8 cellular contexts compared by ENCODE assay signal in the genomic region with DNA sequence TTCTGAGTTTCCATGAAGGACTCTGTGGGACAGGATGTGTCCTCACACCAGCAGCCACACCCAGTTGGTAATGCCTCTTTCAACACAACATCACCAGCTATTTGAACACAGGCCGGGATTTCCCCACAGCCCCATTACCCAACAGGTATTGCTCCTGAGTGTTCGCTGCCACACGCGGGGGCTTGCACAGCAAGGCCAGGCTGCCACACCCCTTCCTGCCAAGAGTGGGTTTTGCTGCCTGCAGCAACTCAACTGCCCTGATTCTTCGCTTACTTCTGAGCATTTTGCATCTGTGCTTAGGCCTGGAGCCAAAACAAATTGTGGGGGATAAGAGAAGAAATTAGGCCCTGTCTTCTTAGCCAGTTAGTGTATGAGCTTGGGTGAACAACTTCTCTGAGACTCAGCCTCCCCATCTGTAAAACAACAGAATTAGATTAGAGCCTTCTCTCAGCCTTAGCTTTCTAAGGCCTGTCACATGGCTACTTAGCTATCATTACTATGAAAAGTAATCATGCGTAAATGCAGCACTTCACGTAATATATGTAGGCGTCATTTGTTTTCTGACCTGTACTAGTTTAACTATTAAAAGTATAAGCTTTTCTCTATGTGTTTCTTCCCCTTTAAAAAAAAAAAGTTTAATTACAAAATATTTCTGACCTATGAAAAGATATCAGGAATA.
DNase-seq lines count a peak whose midpoint lies in the region; ATAC-seq and TF ChIP-seq lines count a peak whose summit lies in the region.

No MANE protein-coding gene starts in this region.

- H3K4me3 ChIP-seq in HL-60 (replicated peaks; ENCODE audit: insufficient read depth, low read length) = no peak overlapping the region
- H3K4me3 ChIP-seq in skin epidermis = no peak overlapping the region

- no peak for TF ChIP-seq CTCF in HL-60 (IDR thresholded peaks at IDR 0.05; ENCODE audit: insufficient read depth, low read length)

- ATAC-seq in activated CD4-positive, CD25-positive, alpha-beta regulatory T cell treated with anti-CD3 and anti-CD28 coated beads, Interleukin-2, amount 50 U/mL, for 24 hours = peak; percentile 76 to 85
- ATAC-seq in GM19035 (IDR thresholded peaks at IDR 0.05; ENCODE audit: unreplicated experiment) = no peak
- ATAC-seq in GM21381 (IDR thresholded peaks at IDR 0.05; ENCODE audit: unreplicated experiment) = no peak

- no peaks in the 10 kb centered on the region for H3K27me3 ChIP-seq in HL-60 (ENCODE audit: insufficient read depth, poor library complexity, severe bottlenecking)

- intact Hi-C loops in head of caudate nucleus (cut with DNase I) = loop anchor here (5.0 kb wide), 1 partner anchor 130 kb away; the partner anchor contains the start of gene POLR3B

- DNase-seq in HL-60 (ENCODE audit: low read depth in 1 of 2, low spot score in 1 of 2) = peak; percentile 34 to 94
- DNase-seq in effector CD8-positive, alpha-beta T cell (lab: John Stamatoyannopoulos, UW) = peak; percentile 28
- DNase-seq in caudate nucleus (lab: John Stamatoyannopoulos, UW) = no peak
- DNase-seq in head of caudate nucleus = no peak

- H3K27ac ChIP-seq in HL-60 (replicated peaks) (peak overlapping the region; percentile 84), skin epidermis (peak overlapping the region in 19 of 21 experiments; percentile 38 to 86 (median 72)), caudate nucleus (ENCODE audit: low read depth, low read length) (no peak overlapping the region)

Comparison
In these comparisons a context has a peak if more than half of its experiments do, and no peak if none do; other contexts are left out.
1. DNase-seq: peak in HL-60 (2 of 2) and effector CD8-positive, alpha-beta T cell (single experiment); none in caudate nucleus (0 of 61) and head of caudate nucleus (0 of 42).
2. ATAC-seq: peak in activated CD4-positive, CD25-positive, alpha-beta regulatory T cell treated with anti-CD3 and anti-CD28 coated beads, Interleukin-2, amount 50 U/mL, for 24 hours (2 of 2); none in GM19035 (single experiment) and GM21381 (single experiment).